Comparison of ENCODE assay signal across 9 cellular contexts in the genomic region with DNA sequence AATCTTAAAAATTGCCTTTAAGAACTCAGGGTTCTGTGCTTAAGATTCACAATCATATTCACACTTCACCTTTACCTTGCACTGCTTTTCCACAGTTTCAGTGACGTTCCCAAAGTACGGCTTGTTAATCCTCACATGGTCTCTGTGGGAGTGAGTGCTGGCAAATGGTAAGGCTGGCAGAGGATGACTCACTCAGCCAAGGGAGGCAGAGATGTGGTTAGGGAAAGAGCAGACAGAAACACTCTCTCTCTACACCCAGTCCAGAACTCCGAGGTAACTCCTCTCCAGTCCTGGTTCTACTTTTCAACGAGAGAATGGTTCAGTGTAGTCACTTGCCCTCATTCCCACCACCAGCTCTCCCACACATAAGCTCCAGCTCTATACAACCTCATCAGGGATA. TPM values are rescaled to one million over a fixed set of nuclear protein-coding genes. Genes with fewer than 3 reads are reported as not detected.
DNase-seq lines count a peak whose midpoint lies in the region; ATAC-seq and FAIRE-seq lines count a peak whose summit lies in the region.
"Had no signal": no experiment of that assay in that cellular context is flagged by ENCODE, and none has a peak within 500 bp of the region (broad histone marks: within the 10 kb centered on the region; RNA-seq: fewer than 3 reads in every experiment).

No MANE protein-coding gene starts in this region.

- FAIRE-seq in islet of Langerhans (lab: Jason Lieb, UNC), result peak; percentile 41

- H3K4me3 ChIP-seq in adipocyte (ENCODE audit: low read length), result no peak overlapping the region

- no peaks in the 10 kb centered on the region for H3K36me3 ChIP-seq in adipocyte (ENCODE audit: control insufficient read depth, insufficient read depth, low read length, severe bottlenecking)

- no peaks in the 10 kb centered on the region for H3K9me3 ChIP-seq in adipocyte (ENCODE audit: control insufficient read depth, low read length)

- H3K27me3 ChIP-seq in adipocyte (replicated peaks; ENCODE audit: control insufficient read depth, insufficient read depth, low read length), result no peaks in the 10 kb centered on the region

- ATAC-seq in GM19455 (IDR thresholded peaks at IDR 0.05; ENCODE audit: unreplicated experiment), result no peak

- no peak overlapping the region for H3K9ac ChIP-seq in adipocyte (ENCODE audit: low read length)

- DNase-seq in AG08395 (ENCODE audit: low spot score) (peak; percentile 53), HT-29 (ENCODE audit: low spot score) (peak; percentile 28), adipocyte (ENCODE audit: low read depth) (peak; percentile 56), NCI-H128 (lab: John Stamatoyannopoulos, UW; ENCODE audit: unreplicated experiment) (no peak), NCI-H1417 (lab: John Stamatoyannopoulos, UW) (no peak)
- DNase-seq in stimulated activated CD4-positive, alpha-beta T cell treated with anti-CD3 and anti-CD28 coated beads, Interleukin-12 subunit alpha, Interleukin-12 subunit beta, amount 100 ng/mL, for 4 hours, result no peak
- DNase-seq: stimulated activated CD4-positive, alpha-beta T cell treated with anti-CD3 and anti-CD28 coated beads, Interleukin-15, amount 100 ng/mL, for 24 hours had no signal

- H3K4me1 ChIP-seq in adipocyte (ENCODE audit: control insufficient read depth, insufficient read depth, low read length), result peaks cover 39% of the 10 kb centered on the region

RNA-seq across cellular contexts. Expression of a gene that starts 33.1 kb away (rescaled TPM):
- 0.08 and 1.3 TPM in 2 replicates for total RNA-seq in HT-29 (2014; rRNA removed; shearing (Covaris generic))

Comparison
In these comparisons a context has a peak if more than half of its experiments do, and no peak if none do; other contexts are left out.
1. DNase-seq: peak in AG08395 (single experiment), HT-29 (single experiment) and adipocyte (single experiment); none in NCI-H128 (single experiment), stimulated activated CD4-positive, alpha-beta T cell treated with anti-CD3 and anti-CD28 coated beads, Interleukin-12 subunit alpha, Interleukin-12 subunit beta, amount 100 ng/mL, for 4 hours (single experiment) and NCI-H1417 (0 of 3).